12 cellular contexts compared by ENCODE assay signal in the genomic region with DNA sequence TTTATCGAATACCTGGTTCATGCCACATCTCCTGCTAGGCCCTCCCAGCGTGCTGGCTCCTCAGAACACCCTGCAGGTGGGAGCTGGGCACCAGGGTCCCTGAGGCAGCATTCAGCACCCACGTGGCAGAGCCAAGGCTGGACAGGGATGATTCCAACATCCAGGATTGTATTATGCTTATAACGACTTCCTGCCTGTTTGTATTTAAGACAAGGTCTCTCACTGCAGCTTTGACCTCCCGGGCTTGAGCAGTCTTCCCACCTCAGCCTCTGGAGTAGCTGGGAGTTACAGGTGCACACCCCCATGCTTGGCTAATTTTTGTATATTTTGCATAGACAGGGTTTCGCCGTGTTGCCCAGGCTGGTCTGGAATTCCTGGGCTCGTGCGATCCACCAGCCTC.
DNase-seq lines count a peak whose midpoint lies in the region; ATAC-seq and TF ChIP-seq lines count a peak whose summit lies in the region.
"Had no signal": no experiment of that assay in that cellular context is flagged by ENCODE, and none has a peak within 500 bp of the region (broad histone marks: within the 10 kb centered on the region; RNA-seq: fewer than 3 reads in every experiment).

No MANE protein-coding gene starts in this region.

- H2AFZ ChIP-seq in Loucy (ENCODE audit: low read length): no peak overlapping the region

- H3K4me1 Mint-ChIP-seq in chondrocyte (ENCODE audit: low read depth): peaks cover 33% of the 10 kb centered on the region

- no peaks in the 10 kb centered on the region for H4K20me1 ChIP-seq in Loucy (ENCODE audit: insufficient read depth, low read length, poor library complexity, severe bottlenecking)

- intact Hi-C loops in A673 (cut with micrococcal nuclease; ENCODE audit: unreplicated experiment): no loop called here
- intact Hi-C loops in prostate gland (cut with DNase I): no loop called here

- peak overlapping the region; percentile 99 for H3K9ac ChIP-seq in Loucy (ENCODE audit: low read depth, low read length, poor library complexity, severe bottlenecking)

- H3K9me3 ChIP-seq in A673 (ENCODE audit: low read depth, low read length, poor library complexity, severe bottlenecking): no peaks in the 10 kb centered on the region
- H3K9me3 ChIP-seq in Loucy (ENCODE audit: insufficient read depth, low read depth, low read length): no peaks in the 10 kb centered on the region
- no peaks in the 10 kb centered on the region for H3K9me3 ChIP-seq in prostate gland

- H3K27ac ChIP-seq in A673 (ENCODE audit: low read depth, low read length, poor library complexity, severe bottlenecking) (peak overlapping the region; percentile 29), prostate gland (peak overlapping the region; percentile 99 to 100)

- H3K27me3 ChIP-seq in A673 (replicated peaks; ENCODE audit: insufficient read depth, low read depth, low read length, poor library complexity): no peaks in the 10 kb centered on the region
- no peaks in the 10 kb centered on the region for H3K27me3 ChIP-seq in Loucy (ENCODE audit: insufficient read depth, low read length, poor library complexity, severe bottlenecking)
- H3K27me3 ChIP-seq in prostate gland (replicated peaks; ENCODE audit: insufficient read depth): no peaks in the 10 kb centered on the region

- H3K4me1 ChIP-seq in A673 (ENCODE audit: insufficient read depth, low read length, poor library complexity, severe bottlenecking) (peaks cover 18% of the 10 kb centered on the region), Loucy (ENCODE audit: insufficient read depth, low read length, poor library complexity, severe bottlenecking) (peaks cover 71% of the 10 kb centered on the region), prostate gland (replicated peaks) (peaks cover 6% of the 10 kb centered on the region)

- POLR2A ChIA-PET in A673 (lab: Charles Lee; ENCODE audit: low non-redundant PET) (no interaction called here), HEK293T (lab: Yijun Ruan, JAX) (interaction anchor here (1.4 kb wide), 1 partner anchor 28 kb away, joined by 8 read pairs; no protein-coding TSS in a partner anchor)

- BruUV-seq in A673 (replicated peaks; lab: Mats Ljungman, UMichigan): no TSS peak

- H3K4me3 ChIP-seq in A673 (ENCODE audit: low read depth, low read length, poor library complexity, severe bottlenecking) (no peak overlapping the region), Loucy (ENCODE audit: low read length, poor library complexity, severe bottlenecking) (peak overlapping the region; percentile 95), prostate gland (peak overlapping the region; percentile 2 to 18)

- TF ChIP-seq POLR2A in prostate gland (IDR thresholded peaks at IDR 0.05): no peak

- H3K4me3 Mint-ChIP-seq in chondrocyte (ENCODE audit: unreplicated experiment): no peak overlapping the region
- H3K4me3 Mint-ChIP-seq: activated naive CD4-positive, alpha-beta T cell treated with anti-CD3 and anti-CD28 coated beads, Interleukin-2, amount 50 U/mL, for 24 hours; CD8-positive, alpha-beta T cell had no signal

- no peak for DNase-seq in A673 (ENCODE audit: low spot score)
- DNase-seq in chondrocyte (ENCODE audit: low spot score): peak; percentile 50
- no peak for DNase-seq in prostate gland (ENCODE audit: low spot score)
- DNase-seq in HEK293T (ENCODE audit: extremely low spot score): no peak
- DNase-seq: CD8-positive, alpha-beta T cell; natural killer cell; NCI-H1048 had no signal

- ATAC-seq in GM21619 (IDR thresholded peaks at IDR 0.05; ENCODE audit: unreplicated experiment) (no peak), GM21367 (IDR thresholded peaks at IDR 0.05; ENCODE audit: unreplicated experiment) (no peak), HG02885 (IDR thresholded peaks at IDR 0.05; ENCODE audit: poor library complexity, unreplicated experiment) (no peak)
- ATAC-seq: CD8-positive, alpha-beta T cell; natural killer cell had no signal

- no peaks in the 10 kb centered on the region for H3K36me3 Mint-ChIP-seq in chondrocyte (ENCODE audit: low read depth)
- H3K36me3 Mint-ChIP-seq: activated naive CD4-positive, alpha-beta T cell treated with anti-CD3 and anti-CD28 coated beads, Interleukin-2, amount 50 U/mL, for 24 hours; CD8-positive, alpha-beta T cell; natural killer cell had no signal

- no peaks in the 10 kb centered on the region for H3K27me3 Mint-ChIP-seq in chondrocyte (ENCODE audit: low read depth)
- H3K27me3 Mint-ChIP-seq: activated naive CD4-positive, alpha-beta T cell treated with anti-CD3 and anti-CD28 coated beads, Interleukin-2, amount 50 U/mL, for 24 hours had no signal

- WGBS in prostate gland: 48% methylated on average over 9 of the region's 9 CpGs

- H3F3A ChIP-seq in Loucy (ENCODE audit: low read depth): no peaks in the 10 kb centered on the region

- H3K27ac Mint-ChIP-seq in chondrocyte (ENCODE audit: unreplicated experiment): no peak overlapping the region
- H3K27ac Mint-ChIP-seq: activated naive CD4-positive, alpha-beta T cell treated with anti-CD3 and anti-CD28 coated beads, Interleukin-2, amount 50 U/mL, for 24 hours; CD8-positive, alpha-beta T cell; natural killer cell had no signal

- H3K4me2 ChIP-seq in Loucy (ENCODE audit: low read depth, low read length, poor library complexity, severe bottlenecking): peak overlapping the region; percentile 97

- H3K9me2 ChIP-seq in Loucy (replicated peaks; ENCODE audit: low read depth, low read length): no peaks in the 10 kb centered on the region

- no peaks in the 10 kb centered on the region for H3K36me3 ChIP-seq in A673 (ENCODE audit: insufficient read depth, low read length, poor library complexity, severe bottlenecking)
- H3K36me3 ChIP-seq in Loucy (ENCODE audit: insufficient read depth, low read length): no peaks in the 10 kb centered on the region
- no peaks in the 10 kb centered on the region for H3K36me3 ChIP-seq in prostate gland

- CTCF ChIA-PET in A673 (lab: Charles Lee): no interaction called here
- CTCF ChIA-PET in HEK293T (lab: Yijun Ruan, JAX): interaction anchor here (0.6 kb wide), 1 partner anchor 27 kb away, joined by 3 read pairs; no protein-coding TSS in a partner anchor

- H3K79me2 ChIP-seq in Loucy (ENCODE audit: insufficient read depth, low read length): peaks cover 88% of the 10 kb centered on the region

- no peaks in the 10 kb centered on the region for H3K9me3 Mint-ChIP-seq in chondrocyte (ENCODE audit: low read depth)
- H3K9me3 Mint-ChIP-seq: activated naive CD4-positive, alpha-beta T cell treated with anti-CD3 and anti-CD28 coated beads, Interleukin-2, amount 50 U/mL, for 24 hours; CD8-positive, alpha-beta T cell; natural killer cell had no signal

- TF ChIP-seq CTCF in A673 (conservative IDR thresholded peaks at IDR 0.05; ENCODE audit: low read depth, low read length) (no peak), Loucy (conservative IDR thresholded peaks at IDR 0.05; ENCODE audit: low read length) (no peak), chondrocyte (IDR thresholded peaks at IDR 0.05) (no peak), prostate gland (IDR thresholded peaks at IDR 0.05) (peak in 1 of 4 experiments; percentile 2)

TF ChIP-seq in HEK293T, 16 proteins besides CTCF, POLR2A, EP300 and RAD21:
- TF ChIP-seq NFRKB (IDR thresholded peaks at IDR 0.05): no peak
- TF ChIP-seq BHLHE40 (IDR thresholded peaks at IDR 0.05; ENCODE audit: borderline replicate concordance): no peak
- no peak for TF ChIP-seq SUZ12 (IDR thresholded peaks at IDR 0.05)
- no peak for TF ChIP-seq ARNT (IDR thresholded peaks at IDR 0.05)
- TF ChIP-seq CTBP1 (IDR thresholded peaks at IDR 0.05; ENCODE audit: borderline replicate concordance): no peak
- no peak for TF ChIP-seq FOXM1 (IDR thresholded peaks at IDR 0.05; ENCODE audit: borderline replicate concordance)
- TF ChIP-seq FOXK2 (IDR thresholded peaks at IDR 0.05): no peak
- no peak for TF ChIP-seq L3MBTL2 (conservative IDR thresholded peaks at IDR 0.05)
- TF ChIP-seq HDGF (IDR thresholded peaks at IDR 0.05; ENCODE audit: borderline replicate concordance): no peak
- TF ChIP-seq, protein P1, sequence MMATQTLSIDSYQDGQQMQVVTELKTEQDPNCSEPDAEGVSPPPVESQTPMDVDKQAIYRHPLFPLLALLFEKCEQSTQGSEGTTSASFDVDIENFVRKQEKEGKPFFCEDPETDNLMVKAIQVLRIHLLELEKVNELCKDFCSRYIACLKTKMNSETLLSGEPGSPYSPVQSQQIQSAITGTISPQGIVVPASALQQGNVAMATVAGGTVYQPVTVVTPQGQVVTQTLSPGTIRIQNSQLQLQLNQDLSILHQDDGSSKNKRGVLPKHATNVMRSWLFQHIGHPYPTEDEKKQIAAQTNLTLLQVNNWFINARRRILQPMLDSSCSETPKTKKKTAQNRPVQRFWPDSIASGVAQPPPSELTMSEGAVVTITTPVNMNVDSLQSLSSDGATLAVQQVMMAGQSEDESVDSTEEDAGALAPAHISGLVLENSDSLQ (IDR thresholded peaks at IDR 0.05): no peak
- no peak for TF ChIP-seq FOXA1 (IDR thresholded peaks at IDR 0.05)
- no peak for TF ChIP-seq ELF4 (IDR thresholded peaks at IDR 0.05)
- TF ChIP-seq SP1 (IDR thresholded peaks at IDR 0.05): no peak
- TF ChIP-seq LEF1 (IDR thresholded peaks at IDR 0.05; ENCODE audit: borderline replicate concordance): no peak
- no peak for TF ChIP-seq TARDBP (IDR thresholded peaks at IDR 0.05)
